In genomic region chr20:45933231-45934045, GRCh38 we compare ENCODE assay signal across 1 cellular context.
TF ChIP-seq lines count a peak whose summit lies in the region.

No MANE protein-coding gene starts in this region.

TF ChIP-seq in endothelial cell of umbilical vein, 7 proteins besides CTCF, POLR2A, EP300 and RAD21 (continued from another document):
- TF ChIP-seq MYC (IDR thresholded peaks at IDR 0.05; ENCODE audit: low read depth, low read length), result no peak
- TF ChIP-seq GATA2 (IDR thresholded peaks at IDR 0.05; ENCODE audit: insufficient read depth, insufficient read length, low read depth, low read length), result no peak
- TF ChIP-seq MAX (IDR thresholded peaks at IDR 0.05; ENCODE audit: insufficient read depth, insufficient read length), result no peak
- TF ChIP-seq POLR2AphosphoS5 (IDR thresholded peaks at IDR 0.05; ENCODE audit: insufficient read depth, low read depth, low read length), result no peak
